8 cellular contexts compared by ENCODE assay signal in genomic region chr19:46614114-46614701, GRCh38. TPM values are rescaled to one million over a fixed set of nuclear protein-coding genes. Genes with fewer than 3 reads are reported as not detected.
DNase-seq lines count a peak whose midpoint lies in the region; ATAC-seq and TF ChIP-seq lines count a peak whose summit lies in the region.

No MANE protein-coding gene starts in this region.

- H3K27me3 Mint-ChIP-seq in Caco-2 (ENCODE audit: insufficient read depth, unreplicated experiment) (no peaks in the 10 kb centered on the region), endodermal cell (ENCODE audit: insufficient read depth) (no peaks in the 10 kb centered on the region)

- TF ChIP-seq CTCF in Caco-2 (IDR thresholded peaks at IDR 0.05; ENCODE audit: insufficient read depth in 1 of 2, low read depth in 1 of 2, low read length in 1 of 2, severe bottlenecking in 1 of 2, unreplicated experiment in 1 of 2) (peak; percentile 93 to 95), endodermal cell (conservative IDR thresholded peaks at IDR 0.05) (peak; percentile 92)

- H3K4me3 ChIP-seq in Caco-2 (ENCODE audit: low read depth, low read length) (no peak overlapping the region), endodermal cell (ENCODE audit: low read length) (no peak overlapping the region)

- peak; percentile 46 for ATAC-seq in HG03280 (IDR thresholded peaks at IDR 0.05; ENCODE audit: unreplicated experiment)
- ATAC-seq in GM18505 (IDR thresholded peaks at IDR 0.05; ENCODE audit: unreplicated experiment): no peak

- DNase-seq in Caco-2: peak; percentile 87 to 90
- peak; percentile 77 for DNase-seq in NCI-H82 treated with DMSO at 0.1 percent for 48 hours (lab: John Stamatoyannopoulos, UW; ENCODE audit: unreplicated experiment)
- DNase-seq in activated CD8-positive, alpha-beta memory T cell treated with anti-CD3 and anti-CD28 coated beads for 4 hours (ENCODE audit: low read depth in 2 of 2): peak; percentile 56 to 64
- peak; percentile 96 for DNase-seq in endodermal cell
- DNase-seq in mucosa of gallbladder (ENCODE audit: low spot score): peak; percentile 85
- DNase-seq in stimulated activated CD8-positive, alpha-beta memory T cell treated with anti-CD3 and anti-CD28 coated beads, Interleukin-7, amount 100 ng/mL, for 4 hours (ENCODE audit: low read depth in 2 of 2): peak; percentile 62 to 63

- CTCF ChIA-PET in Caco-2 (lab: Charles Lee): interaction anchor here (0.6 to 3.1 kb wide), 15 partner anchors 8 to 619 kb away, joined by 3 to 60 read pairs (median 4); partner anchors contain the start of genes CALM3, CCDC61, DACT3 and PRKD2

- BruUV-seq in Caco-2 (replicated peaks; lab: Mats Ljungman, UMichigan): no TSS peak

- 36 to 37% methylated on average over 5 to 12 of the region's 12 CpGs for WGBS in endodermal cell (ENCODE audit: insufficient coverage in 1 of 2, insufficient read length in 1 of 2), 2 experiments

- POLR2A ChIA-PET in Caco-2 (lab: Charles Lee): interaction anchor here (1.0 kb wide), 1 partner anchor 11 kb away, joined by 3 read pairs; no protein-coding TSS in a partner anchor

- H3K36me3 Mint-ChIP-seq in Caco-2 (ENCODE audit: insufficient read depth, unreplicated experiment): peaks cover 22% of the 10 kb centered on the region
- peaks cover 16% of the 10 kb centered on the region for H3K36me3 Mint-ChIP-seq in endodermal cell (ENCODE audit: low read depth)

- H3K9ac ChIP-seq in endodermal cell (ENCODE audit: extremely low read depth, low read length, poor library complexity, severe bottlenecking): no peak overlapping the region

- H3K4me3 Mint-ChIP-seq in Caco-2 (ENCODE audit: unreplicated experiment) (no peak overlapping the region), endodermal cell (no peak overlapping the region)

- H3K27ac ChIP-seq in endodermal cell (ENCODE audit: low read depth, low read length): no peak overlapping the region

- no peaks in the 10 kb centered on the region for H3K9me3 ChIP-seq in Caco-2
- H3K9me3 ChIP-seq in endodermal cell (ENCODE audit: control insufficient read depth, low read length): no peaks in the 10 kb centered on the region

- H3K27me3 ChIP-seq in Caco-2 (replicated peaks; ENCODE audit: control insufficient read depth, insufficient read depth, low read length) (no peaks in the 10 kb centered on the region), endodermal cell (ENCODE audit: control insufficient read depth, insufficient read depth, low read length, poor library complexity, severe bottlenecking) (no peaks in the 10 kb centered on the region)

- H3K36me3 ChIP-seq in Caco-2 (ENCODE audit: control insufficient read depth, insufficient read depth, low read length): no peaks in the 10 kb centered on the region; the same call in none of the 2 replicates
- H3K36me3 ChIP-seq in endodermal cell (ENCODE audit: control insufficient read depth, insufficient read depth, low read length): peaks cover 5% of the 10 kb centered on the region

- H3K4me1 ChIP-seq in Caco-2 (no peaks in the 10 kb centered on the region), endodermal cell (ENCODE audit: control insufficient read depth, insufficient read depth, low read length) (no peaks in the 10 kb centered on the region)

- intact Hi-C loops in Caco-2 (cut with micrococcal nuclease; ENCODE audit: unreplicated experiment): loop anchor here (1.0 kb wide), 2 partner anchors 11 to 48 kb away; no protein-coding TSS in a partner anchor

- H3K27ac Mint-ChIP-seq in Caco-2 (ENCODE audit: unreplicated experiment): no peak overlapping the region
- H3K27ac Mint-ChIP-seq in endodermal cell: peak overlapping the region; percentile 35

- peaks cover 6% of the 10 kb centered on the region for H3K4me1 Mint-ChIP-seq in Caco-2 (ENCODE audit: low read depth, unreplicated experiment)
- H3K4me1 Mint-ChIP-seq in endodermal cell: no peaks in the 10 kb centered on the region

- no peak for TF ChIP-seq POLR2A in GM18505 (IDR thresholded peaks at IDR 0.05; ENCODE audit: borderline replicate concordance, extremely low read depth, insufficient read depth, insufficient read length)

- H3K9me3 Mint-ChIP-seq in Caco-2 (ENCODE audit: unreplicated experiment) (no peaks in the 10 kb centered on the region), endodermal cell (no peaks in the 10 kb centered on the region)

RNA-seq across cellular contexts. Expression of gene PTGIR, which starts 10.7 kb away (rescaled TPM):
- total RNA-seq in Caco-2 (2022) (not detected in 2 replicates), endodermal cell (not detected), mucosa of gallbladder (1.7 TPM)
- polyA plus RNA-seq in endodermal cell (2013, experiment 1 of 2): not detected
- polyA plus RNA-seq in endodermal cell (2013, experiment 2 of 2): not detected

RNA-seq across cellular contexts. Expression of gene CALM3, which starts 13.1 kb away (rescaled TPM):
- 465 and 484 TPM in 2 replicates for total RNA-seq in Caco-2 (2022)
- 100 to 1,000 TPM; 564 to 573 TPM for total RNA-seq in endodermal cell
- 356 TPM for polyA plus RNA-seq in endodermal cell (2013, experiment 1 of 2)
- 335 TPM for polyA plus RNA-seq in endodermal cell (2013, experiment 2 of 2)
- 325 TPM for total RNA-seq in mucosa of gallbladder

RNA-seq across cellular contexts. Expression of gene GNG8, which starts 21.8 kb away (rescaled TPM):
- total RNA-seq in Caco-2 (2022): not detected in 2 replicates
- total RNA-seq in endodermal cell: not detected
- 3.8 TPM for polyA plus RNA-seq in endodermal cell (2013, experiment 1 of 2)
- polyA plus RNA-seq in endodermal cell (2013, experiment 2 of 2): 3.6 TPM
- not detected for total RNA-seq in mucosa of gallbladder

RNA-seq across cellular contexts. Expression of gene DACT3, which starts 46.8 kb away (rescaled TPM):
- total RNA-seq in Caco-2 (2022): 0.39 and 0.75 TPM in 2 replicates
- total RNA-seq in endodermal cell: under 1 TPM; 0.15 to 0.70 TPM
- polyA plus RNA-seq in endodermal cell (2013, experiment 1 of 2): 11.3 TPM
- polyA plus RNA-seq in endodermal cell (2013, experiment 2 of 2): 10.6 TPM
- total RNA-seq in mucosa of gallbladder: 31.0 TPM
